Comparison of ENCODE assay signal across 8 cellular contexts in genomic region chr2:48946444-48947048, GRCh38.
DNase-seq lines count a peak whose midpoint lies in the region; ATAC-seq lines count a peak whose summit lies in the region.

No MANE protein-coding gene starts in this region.

- POLR2A ChIA-PET in activated CD4-positive, alpha-beta memory T cell treated with anti-CD3 and anti-CD28 coated beads for 36 hours (lab: Charles Lee): no interaction called here
- POLR2A ChIA-PET in activated CD4-positive, alpha-beta memory T cell treated with anti-CD3 and anti-CD28 coated beads, Interleukin-2, amount 10 ng/mL, durations not matched to agents 7 days and 5 days (lab: Charles Lee): no interaction called here

- H3K4me3 Mint-ChIP-seq in activated CD4-positive, alpha-beta memory T cell treated with anti-CD3 and anti-CD28 coated beads for 36 hours: no peak overlapping the region
- no peak overlapping the region for H3K4me3 Mint-ChIP-seq in activated CD4-positive, alpha-beta memory T cell treated with anti-CD3 and anti-CD28 coated beads, Interleukin-2, amount 10 ng/mL, durations not matched to agents 7 days and 5 days

- peak; percentile 13 for DNase-seq in activated CD4-positive, alpha-beta memory T cell treated with anti-CD3 and anti-CD28 coated beads for 36 hours
- DNase-seq in activated CD4-positive, alpha-beta memory T cell treated with anti-CD3 and anti-CD28 coated beads, Interleukin-2, amount 10 ng/mL, durations not matched to agents 7 days and 5 days: no peak
- DNase-seq in HPDE6-E6E7 (ENCODE audit: extremely low spot score) (peak; percentile 47), NCI-H774 (lab: John Stamatoyannopoulos, UW) (peak; percentile 61), left cardiac atrium (peak; percentile 31), renal cortical epithelial cell (ENCODE audit: low read depth) (peak; percentile 58)
- peak in 1 of 2 donors; percentile 9 for DNase-seq in activated naive CD4-positive, alpha-beta T cell treated with anti-CD3 and anti-CD28 coated beads, Interleukin-2, amount 50 U/mL, for 72 hours (ENCODE audit: low spot score in 2 of 2)

- H3K36me3 Mint-ChIP-seq in activated CD4-positive, alpha-beta memory T cell treated with anti-CD3 and anti-CD28 coated beads for 36 hours: no peaks in the 10 kb centered on the region
- H3K36me3 Mint-ChIP-seq in activated CD4-positive, alpha-beta memory T cell treated with anti-CD3 and anti-CD28 coated beads, Interleukin-2, amount 10 ng/mL, durations not matched to agents 7 days and 5 days (ENCODE audit: low read depth): no peaks in the 10 kb centered on the region
- H3K36me3 Mint-ChIP-seq in activated naive CD4-positive, alpha-beta T cell treated with anti-CD3 and anti-CD28 coated beads, Interleukin-2, amount 50 U/mL, for 72 hours: no peaks in the 10 kb centered on the region

- no peak overlapping the region for H3K27ac Mint-ChIP-seq in activated CD4-positive, alpha-beta memory T cell treated with anti-CD3 and anti-CD28 coated beads for 36 hours
- no peak overlapping the region for H3K27ac Mint-ChIP-seq in activated CD4-positive, alpha-beta memory T cell treated with anti-CD3 and anti-CD28 coated beads, Interleukin-2, amount 10 ng/mL, durations not matched to agents 7 days and 5 days
- H3K27ac Mint-ChIP-seq in activated naive CD4-positive, alpha-beta T cell treated with anti-CD3 and anti-CD28 coated beads, Interleukin-2, amount 50 U/mL, for 72 hours: no peak overlapping the region

- H3K9me3 Mint-ChIP-seq in activated CD4-positive, alpha-beta memory T cell treated with anti-CD3 and anti-CD28 coated beads for 36 hours: no peaks in the 10 kb centered on the region
- no peaks in the 10 kb centered on the region for H3K9me3 Mint-ChIP-seq in activated CD4-positive, alpha-beta memory T cell treated with anti-CD3 and anti-CD28 coated beads, Interleukin-2, amount 10 ng/mL, durations not matched to agents 7 days and 5 days
- no peaks in the 10 kb centered on the region for H3K9me3 Mint-ChIP-seq in activated naive CD4-positive, alpha-beta T cell treated with anti-CD3 and anti-CD28 coated beads, Interleukin-2, amount 50 U/mL, for 72 hours

- H3K4me1 Mint-ChIP-seq in activated CD4-positive, alpha-beta memory T cell treated with anti-CD3 and anti-CD28 coated beads for 36 hours (ENCODE audit: low read depth): no peaks in the 10 kb centered on the region
- H3K4me1 Mint-ChIP-seq in activated CD4-positive, alpha-beta memory T cell treated with anti-CD3 and anti-CD28 coated beads, Interleukin-2, amount 10 ng/mL, durations not matched to agents 7 days and 5 days: no peaks in the 10 kb centered on the region

- peak; percentile 92 for ATAC-seq in GM21576 (IDR thresholded peaks at IDR 0.05; ENCODE audit: unreplicated experiment)
- peak; percentile 58 to 85 for ATAC-seq in activated naive CD4-positive, alpha-beta T cell treated with anti-CD3 and anti-CD28 coated beads, Interleukin-2, amount 50 U/mL, for 72 hours
- ATAC-seq in left cardiac atrium: peak; percentile 74

- intact Hi-C loops in activated CD4-positive, alpha-beta memory T cell treated with anti-CD3 and anti-CD28 coated beads for 36 hours (cut with micrococcal nuclease): loop anchor here (1.0 to 10.0 kb wide), 4 partner anchors 344 to 1456 kb away; no protein-coding TSS in a partner anchor
- intact Hi-C loops in left cardiac atrium (cut with DNase I): loop anchor here in 1 of 2 donors (5.0 to 10.0 kb wide), 3 partner anchors 808 to 1456 kb away; no protein-coding TSS in a partner anchor

- CTCF ChIA-PET in activated CD4-positive, alpha-beta memory T cell treated with anti-CD3 and anti-CD28 coated beads for 36 hours (lab: Charles Lee): interaction anchor here (0.6 to 2.0 kb wide), 10 partner anchors 9 to 1550 kb away, joined by 3 to 15 read pairs (median 4); no protein-coding TSS in a partner anchor
- CTCF ChIA-PET in activated CD4-positive, alpha-beta memory T cell treated with anti-CD3 and anti-CD28 coated beads, Interleukin-2, amount 10 ng/mL, durations not matched to agents 7 days and 5 days (lab: Charles Lee): interaction anchor here (0.7 to 1.8 kb wide), 6 partner anchors 20 to 1546 kb away, joined by 4 to 12 read pairs (median 6); no protein-coding TSS in a partner anchor

- peaks cover 2% of the 10 kb centered on the region for H3K27me3 Mint-ChIP-seq in activated CD4-positive, alpha-beta memory T cell treated with anti-CD3 and anti-CD28 coated beads for 36 hours
- H3K27me3 Mint-ChIP-seq in activated CD4-positive, alpha-beta memory T cell treated with anti-CD3 and anti-CD28 coated beads, Interleukin-2, amount 10 ng/mL, durations not matched to agents 7 days and 5 days: no peaks in the 10 kb centered on the region
